Comparison of ENCODE assay signal across 19 cellular contexts in the genomic region with DNA sequence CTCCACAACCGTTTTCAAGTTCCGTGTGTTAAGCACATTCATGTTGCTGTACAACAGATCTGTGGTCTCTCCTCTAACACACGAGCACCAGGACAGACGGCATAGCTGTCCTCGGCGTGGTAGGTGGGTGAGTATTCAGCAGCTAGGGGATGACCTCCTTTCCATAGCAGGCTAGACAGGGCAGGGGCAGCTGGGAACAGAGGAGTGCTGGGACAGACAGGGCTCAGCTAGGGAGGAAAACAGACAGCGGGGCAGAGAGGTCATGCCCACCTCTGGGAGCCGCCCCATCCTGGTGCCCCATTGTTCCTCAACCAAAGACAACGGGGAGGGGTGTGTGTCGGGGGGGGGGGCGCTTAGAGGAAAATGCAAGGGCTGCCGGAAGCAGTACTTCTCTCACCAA.
DNase-seq lines count a peak whose midpoint lies in the region; ATAC-seq and TF ChIP-seq lines count a peak whose summit lies in the region.
"Had no signal": no experiment of that assay in that cellular context is flagged by ENCODE, and none has a peak within 500 bp of the region (broad histone marks: within the 10 kb centered on the region; RNA-seq: fewer than 3 reads in every experiment).

No MANE protein-coding gene starts in this region.

- H3K36me3 Mint-ChIP-seq in osteocyte (ENCODE audit: unreplicated experiment) (no peaks in the 10 kb centered on the region), type B pancreatic cell (no peaks in the 10 kb centered on the region)
- H3K36me3 Mint-ChIP-seq: CD8-positive, alpha-beta T cell had no signal

- H3K27me3 ChIP-seq in esophagus (ENCODE audit: control insufficient read depth in 1 of 2, insufficient read depth in 2 of 2, low read length in 2 of 2) = no peaks in the 10 kb centered on the region
- no peaks in the 10 kb centered on the region for H3K27me3 ChIP-seq in SJCRH30
- H3K27me3 ChIP-seq: BLaER1 treated with 17β-estradiol and CSF1 and Interleukin-3, amounts not matched to agents 10 nM and 100 nM had no signal

- no peaks in the 10 kb centered on the region for H3K9me3 Mint-ChIP-seq in stimulated activated naive CD8-positive, alpha-beta T cell treated with anti-CD3 and anti-CD28 coated beads, Interleukin-15, amount 100 ng/mL, for 72 hours
- H3K9me3 Mint-ChIP-seq in osteocyte (ENCODE audit: unreplicated experiment) (no peaks in the 10 kb centered on the region), type B pancreatic cell (no peaks in the 10 kb centered on the region)
- H3K9me3 Mint-ChIP-seq: CD8-positive, alpha-beta T cell had no signal

- H3K4me3 ChIP-seq in esophagus (ENCODE audit: low read depth in 1 of 2, low read length in 2 of 2) (no peak overlapping the region), SJCRH30 (no peak overlapping the region)
- H3K4me3 ChIP-seq: BLaER1 treated with 17β-estradiol and CSF1 and Interleukin-3, amounts not matched to agents 10 nM and 100 nM; GM12878; GM23248; HAP-1 had no signal

- TF ChIP-seq CTCF in osteocyte (IDR thresholded peaks at IDR 0.05) = no peak
- TF ChIP-seq CTCF in type B pancreatic cell (conservative IDR thresholded peaks at IDR 0.05) = no peak

- DNase-seq in stimulated activated naive CD8-positive, alpha-beta T cell treated with anti-CD3 and anti-CD28 coated beads, Interleukin-15, Interleukin-2, amounts not matched to agents 100 U/mL and 50 U/mL, for 24 hours = no peak
- no peak for DNase-seq in stimulated activated naive CD8-positive, alpha-beta T cell treated with anti-CD3 and anti-CD28 coated beads, Interleukin-15, amount 100 ng/mL, for 72 hours
- DNase-seq in osteocyte (ENCODE audit: extremely low spot score, unreplicated experiment) (peak; percentile 60), type B pancreatic cell (ENCODE audit: extremely low spot score, unreplicated experiment) (no peak), SJCRH30 (no peak), erythroblast (lab: John Stamatoyannopoulos, UW) (no peak)
- DNase-seq: 8988T; CD8-positive, alpha-beta T cell; DMS 273 treated with DMSO at 0.1 percent for 48 hours; DMS53; DND-41; EL; GM23248 had no signal

- no peak for TF ChIP-seq POLR2A in erythroblast (IDR thresholded peaks at IDR 0.05; ENCODE audit: low read length)

- peak; percentile 19 for ATAC-seq in stimulated activated naive CD8-positive, alpha-beta T cell treated with anti-CD3 and anti-CD28 coated beads, Interleukin-15, Interleukin-2, amounts not matched to agents 100 U/mL and 50 U/mL, for 24 hours
- no peak for ATAC-seq in stimulated activated naive CD8-positive, alpha-beta T cell treated with anti-CD3 and anti-CD28 coated beads, Interleukin-15, amount 100 ng/mL, for 72 hours
- no peak for ATAC-seq in GM21737 (IDR thresholded peaks at IDR 0.05; ENCODE audit: unreplicated experiment)
- ATAC-seq: CD8-positive, alpha-beta T cell; GM12878 had no signal

- H3K9me3 ChIP-seq in esophagus (ENCODE audit: control insufficient read depth in 2 of 2, insufficient read depth in 1 of 2, low read depth in 1 of 2, low read length in 1 of 2) (no peaks in the 10 kb centered on the region), SJCRH30 (replicated peaks) (no peaks in the 10 kb centered on the region)
- H3K9me3 ChIP-seq: BLaER1 treated with 17β-estradiol and CSF1 and Interleukin-3, amounts not matched to agents 10 nM and 100 nM; HAP-1 had no signal

- peak overlapping the region; percentile 75 to 77 for H3K27ac ChIP-seq in esophagus (ENCODE audit: low read depth in 2 of 2, low read length in 1 of 2)
- H3K27ac ChIP-seq in SJCRH30 = no peak overlapping the region
- H3K27ac ChIP-seq: BLaER1 treated with 17β-estradiol and CSF1 and Interleukin-3, amounts not matched to agents 10 nM and 100 nM; GM23248 had no signal

- H3K27ac Mint-ChIP-seq in stimulated activated naive CD8-positive, alpha-beta T cell treated with anti-CD3 and anti-CD28 coated beads, Interleukin-15, amount 100 ng/mL, for 72 hours = peak overlapping the region in 1 of 2 donors; percentile 62
- H3K27ac Mint-ChIP-seq in osteocyte (ENCODE audit: unreplicated experiment) (no peak overlapping the region), type B pancreatic cell (peak overlapping the region; percentile 38)
- H3K27ac Mint-ChIP-seq: B cell; CD8-positive, alpha-beta T cell had no signal

- WGBS in esophagus, 2 donors = 70 to 74% methylated on average over 12 of the region's 12 CpGs

- H3K27me3 Mint-ChIP-seq in stimulated activated naive CD8-positive, alpha-beta T cell treated with anti-CD3 and anti-CD28 coated beads, Interleukin-15, amount 100 ng/mL, for 72 hours = peaks cover 65% of the 10 kb centered on the region
- H3K27me3 Mint-ChIP-seq in osteocyte (ENCODE audit: unreplicated experiment) (peaks cover 35% of the 10 kb centered on the region), type B pancreatic cell (peaks cover 8% of the 10 kb centered on the region)

- H3K36me3 ChIP-seq in esophagus (ENCODE audit: control insufficient read depth in 2 of 2, insufficient read depth in 2 of 2, low read length in 1 of 2) (no peaks in the 10 kb centered on the region), SJCRH30 (no peaks in the 10 kb centered on the region)
- H3K36me3 ChIP-seq: BLaER1 treated with 17β-estradiol and CSF1 and Interleukin-3, amounts not matched to agents 10 nM and 100 nM; HAP-1 had no signal

- H3K4me3 Mint-ChIP-seq in stimulated activated naive CD8-positive, alpha-beta T cell treated with anti-CD3 and anti-CD28 coated beads, Interleukin-15, amount 100 ng/mL, for 72 hours = no peak overlapping the region
- no peak overlapping the region for H3K4me3 Mint-ChIP-seq in osteocyte (ENCODE audit: unreplicated experiment)
- no peak overlapping the region for H3K4me3 Mint-ChIP-seq in type B pancreatic cell
- H3K4me3 Mint-ChIP-seq: B cell; CD8-positive, alpha-beta T cell had no signal

- no peaks in the 10 kb centered on the region for H3K4me1 Mint-ChIP-seq in stimulated activated naive CD8-positive, alpha-beta T cell treated with anti-CD3 and anti-CD28 coated beads, Interleukin-15, amount 100 ng/mL, for 72 hours
- no peaks in the 10 kb centered on the region for H3K4me1 Mint-ChIP-seq in osteocyte (ENCODE audit: unreplicated experiment)
- no peaks in the 10 kb centered on the region for H3K4me1 Mint-ChIP-seq in type B pancreatic cell (ENCODE audit: unreplicated experiment)
- H3K4me1 Mint-ChIP-seq: B cell had no signal

- H3K4me1 ChIP-seq in esophagus (ENCODE audit: control insufficient read depth in 2 of 2, insufficient read depth in 2 of 2, low read length in 1 of 2) (peaks cover 2 to 10% of the 10 kb centered on the region in 2 donors), SJCRH30 (no peaks in the 10 kb centered on the region)
- H3K4me1 ChIP-seq: BLaER1 treated with 17β-estradiol and CSF1 and Interleukin-3, amounts not matched to agents 10 nM and 100 nM; HAP-1 had no signal
